Comparison of ENCODE assay signal across 21 cellular contexts in the genomic region with DNA sequence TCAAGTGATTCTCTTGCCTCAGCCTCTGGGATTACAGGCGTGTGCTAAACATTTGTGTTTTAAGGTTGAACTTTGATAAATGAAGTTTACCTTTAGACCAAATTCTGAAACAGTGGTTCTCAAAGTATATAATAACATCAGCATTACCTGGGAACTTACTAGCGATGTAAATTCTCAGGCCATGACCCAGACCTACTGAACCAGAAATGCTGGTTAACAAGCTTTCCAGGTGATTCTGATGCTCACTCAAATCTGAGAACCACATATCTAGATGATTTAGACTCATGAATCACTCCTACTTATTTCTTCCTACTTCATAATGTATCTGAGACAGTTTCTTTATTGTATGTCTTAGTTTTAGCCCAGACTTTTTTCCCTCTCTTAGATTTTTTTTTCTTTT.
"Had no signal": no experiment of that assay in that cellular context is flagged by ENCODE, and none has a peak within 500 bp of the region (broad histone marks: within the 10 kb centered on the region; RNA-seq: fewer than 3 reads in every experiment).

No MANE protein-coding gene starts in this region.

- H3K27ac ChIP-seq: colonic mucosa, esophagus muscularis mucosa, gastroesophageal sphincter, parathyroid adenoma, prostate gland, testis, tibial nerve had no signal

- H3K27me3 ChIP-seq: colonic mucosa, esophagus muscularis mucosa, gastroesophageal sphincter, testis, tibial nerve had no signal

- FAIRE-seq: endothelial cell of umbilical vein had no signal

- H3K9ac ChIP-seq: parathyroid adenoma had no signal

- H2AFZ ChIP-seq: parathyroid adenoma had no signal

- H3K4me3 ChIP-seq: colonic mucosa, esophagus muscularis mucosa, gastroesophageal sphincter, prostate gland, testis, tibial nerve had no signal

- ATAC-seq: gastroesophageal sphincter; left colon; naive thymus-derived CD4-positive, alpha-beta T cell; sciatic nerve; stimulated activated naive B cell treated with anti-CD40 and anti-IgM and Interleukin-4, amounts not matched to agents 10 μg/mL and 1 μg/mL and 100 μg/mL, for 72 hours; stimulated activated naive CD8-positive, alpha-beta T cell treated with anti-CD3 and anti-CD28 coated beads, Interleukin-15, amount 100 ng/mL, for 72 hours had no signal

- H3K9me3 ChIP-seq: colonic mucosa, esophagus muscularis mucosa, gastroesophageal sphincter, prostate gland, testis, tibial nerve had no signal

- H3K79me2 ChIP-seq: parathyroid adenoma had no signal

- DNase-seq: colonic mucosa; dermis blood vessel endothelial cell; endodermal cell; glutamatergic neuron; islet precursor cell; left colon; naive thymus-derived CD4-positive, alpha-beta T cell; nephron progenitor cell; retina; stimulated activated CD4-positive, alpha-beta T cell treated with anti-CD3 and anti-CD28 coated beads, Interleukin-2, amount 100 ng/mL, for 24 hours; stimulated activated CD4-positive, alpha-beta T cell treated with anti-CD3 and anti-CD28 coated beads, Interleukin-4, amount 100 ng/mL, for 4 hours; stimulated activated naive B cell treated with anti-CD40 and anti-IgM and Interleukin-4, amounts not matched to agents 10 μg/mL and 1 μg/mL and 100 μg/mL, for 72 hours; stimulated activated naive CD8-positive, alpha-beta T cell treated with anti-CD3 and anti-CD28 coated beads, Interleukin-15, amount 100 ng/mL, for 72 hours; testis had no signal

- H3K36me3 ChIP-seq: colonic mucosa, prostate gland had no signal

- H3K4me1 ChIP-seq: colonic mucosa, esophagus muscularis mucosa, gastroesophageal sphincter, parathyroid adenoma, prostate gland, testis, tibial nerve had no signal
